In genomic region chr19:6765738-6766356, GRCh38 we compare ENCODE assay signal across 8 cellular contexts. TPM values are rescaled to one million over a fixed set of nuclear protein-coding genes. Genes with fewer than 3 reads are reported as not detected.
DNase-seq lines count a peak whose midpoint lies in the region; ATAC-seq and TF ChIP-seq lines count a peak whose summit lies in the region.

No MANE protein-coding gene starts in this region.

- CTCF ChIA-PET in activated CD8-positive, alpha-beta memory T cell treated with anti-CD3 and anti-CD28 coated beads, Interleukin-2, amount 10 ng/mL, durations not matched to agents 7 days and 5 days (lab: Charles Lee), result interaction anchor here (1.0 to 1.4 kb wide), 4 partner anchors 12 to 214 kb away, joined by 3 to 5 read pairs (median 4); no protein-coding TSS in a partner anchor

- no peak for ATAC-seq in activated CD8-positive, alpha-beta memory T cell treated with anti-CD3 and anti-CD28 coated beads, Interleukin-2, amount 10 ng/mL, durations not matched to agents 7 days and 5 days
- no peak for ATAC-seq in T-helper 17 cell
- ATAC-seq in HG03135 (IDR thresholded peaks at IDR 0.05; ENCODE audit: unreplicated experiment), result no peak

- peak overlapping the region; percentile 91 for H3K4me3 Mint-ChIP-seq in activated CD8-positive, alpha-beta memory T cell treated with anti-CD3 and anti-CD28 coated beads, Interleukin-2, amount 10 ng/mL, durations not matched to agents 7 days and 5 days
- H3K4me3 Mint-ChIP-seq in T-helper 17 cell (peak overlapping the region; percentile 98), immature natural killer cell (peak overlapping the region; percentile 88 to 98 (median 92)), type B pancreatic cell (peak overlapping the region; percentile 97)

- H3K4me1 Mint-ChIP-seq in activated CD8-positive, alpha-beta memory T cell treated with anti-CD3 and anti-CD28 coated beads, Interleukin-2, amount 10 ng/mL, durations not matched to agents 7 days and 5 days, result peaks cover 28% of the 10 kb centered on the region
- H3K4me1 Mint-ChIP-seq in T-helper 17 cell (peaks cover 34% of the 10 kb centered on the region), immature natural killer cell (peaks cover 28 to 34% of the 10 kb centered on the region in 2 donors), type B pancreatic cell (ENCODE audit: unreplicated experiment) (peaks cover 4% of the 10 kb centered on the region)

- H3K9me3 ChIP-seq in T-helper 17 cell (ENCODE audit: control insufficient read depth, low read length, poor library complexity, severe bottlenecking), result no peaks in the 10 kb centered on the region

- no peaks in the 10 kb centered on the region for H3K9me3 Mint-ChIP-seq in activated CD8-positive, alpha-beta memory T cell treated with anti-CD3 and anti-CD28 coated beads, Interleukin-2, amount 10 ng/mL, durations not matched to agents 7 days and 5 days (ENCODE audit: low read depth)
- no peaks in the 10 kb centered on the region for H3K9me3 Mint-ChIP-seq in immature natural killer cell
- H3K9me3 Mint-ChIP-seq in type B pancreatic cell, result no peaks in the 10 kb centered on the region

- DNase-seq in activated CD8-positive, alpha-beta memory T cell treated with anti-CD3 and anti-CD28 coated beads, Interleukin-2, amount 10 ng/mL, durations not matched to agents 7 days and 5 days, result peak; percentile 45
- DNase-seq in activated CD8-positive, alpha-beta memory T cell treated with anti-CD3 and anti-CD28 coated beads for 24 hours, result no peak
- DNase-seq in T-helper 17 cell (peak in 1 of 3 donors; percentile 27), immature natural killer cell (no peak), type B pancreatic cell (ENCODE audit: extremely low spot score, unreplicated experiment) (no peak), midbrain (lab: John Stamatoyannopoulos, UW) (no peak), NCI-H128 (lab: John Stamatoyannopoulos, UW; ENCODE audit: unreplicated experiment) (no peak)

- no peaks in the 10 kb centered on the region for H3K27me3 Mint-ChIP-seq in activated CD8-positive, alpha-beta memory T cell treated with anti-CD3 and anti-CD28 coated beads, Interleukin-2, amount 10 ng/mL, durations not matched to agents 7 days and 5 days
- H3K27me3 Mint-ChIP-seq in T-helper 17 cell (no peaks in the 10 kb centered on the region), immature natural killer cell (ENCODE audit: low read depth in 3 of 3) (peaks cover 3 to 13% (median 4%) of the 10 kb centered on the region in 3 donors), type B pancreatic cell (peaks cover 30% of the 10 kb centered on the region)

- peaks cover 8% of the 10 kb centered on the region for H3K36me3 Mint-ChIP-seq in activated CD8-positive, alpha-beta memory T cell treated with anti-CD3 and anti-CD28 coated beads, Interleukin-2, amount 10 ng/mL, durations not matched to agents 7 days and 5 days
- H3K36me3 Mint-ChIP-seq in T-helper 17 cell (ENCODE audit: low read depth) (no peaks in the 10 kb centered on the region), immature natural killer cell (no peaks in the 10 kb centered on the region), type B pancreatic cell (no peaks in the 10 kb centered on the region)

- no peak for TF ChIP-seq CTCF in type B pancreatic cell (conservative IDR thresholded peaks at IDR 0.05)

- peak overlapping the region; percentile 93 for H3K27ac Mint-ChIP-seq in activated CD8-positive, alpha-beta memory T cell treated with anti-CD3 and anti-CD28 coated beads, Interleukin-2, amount 10 ng/mL, durations not matched to agents 7 days and 5 days
- H3K27ac Mint-ChIP-seq in T-helper 17 cell, result peak overlapping the region; percentile 97
- H3K27ac Mint-ChIP-seq in immature natural killer cell, result peak overlapping the region; percentile 90 to 99 (median 98)
- peak overlapping the region; percentile 100 for H3K27ac Mint-ChIP-seq in type B pancreatic cell

RNA-seq across cellular contexts. Expression of gene SH2D3A, which starts 1.4 kb away (rescaled TPM):
- 10 to 100 TPM; 13.8 to 22.3 TPM for total RNA-seq in activated CD8-positive, alpha-beta memory T cell treated with anti-CD3 and anti-CD28 coated beads, Interleukin-2, amount 10 ng/mL, durations not matched to agents 7 days and 5 days
- total RNA-seq in T-helper 17 cell (10 to 100 TPM; 43.8 to 50.3 TPM), type B pancreatic cell (ENCODE audit: low replicate concordance) (17.4 and 47.5 TPM in 2 replicates)
- polyA plus RNA-seq in immature natural killer cell, result 10 to 100 TPM in 1 of 3 donors, 1 to 10 TPM in 2; 7.4 to 13.6 (median 7.7) TPM

RNA-seq across cellular contexts. Expression of gene VAV1, which starts 6.7 kb away (rescaled TPM):
- total RNA-seq in activated CD8-positive, alpha-beta memory T cell treated with anti-CD3 and anti-CD28 coated beads, Interleukin-2, amount 10 ng/mL, durations not matched to agents 7 days and 5 days, result 100 to 1,000 TPM in 1 of 2 experiments, 10 to 100 TPM in 1; 98.5 to 114 TPM
- total RNA-seq in T-helper 17 cell (10 to 100 TPM; 83.0 to 92.0 TPM), type B pancreatic cell (ENCODE audit: low replicate concordance) (not detected in 2 replicates)
- 10 to 100 TPM; 19.4 to 44.8 (median 22.8) TPM for polyA plus RNA-seq in immature natural killer cell

RNA-seq across cellular contexts. Expression of gene TRIP10, which starts 26.4 kb away (rescaled TPM):
- total RNA-seq in activated CD8-positive, alpha-beta memory T cell treated with anti-CD3 and anti-CD28 coated beads, Interleukin-2, amount 10 ng/mL, durations not matched to agents 7 days and 5 days, result 10 to 100 TPM; 13.7 to 22.2 TPM
- total RNA-seq in T-helper 17 cell (1 to 10 TPM in 1 of 2 donors, under 1 TPM in 1; 0.92 to 3.3 TPM), type B pancreatic cell (ENCODE audit: low replicate concordance) (35.1 and 42.3 TPM in 2 replicates)
- 1 to 10 TPM in 1 of 3 donors, under 1 TPM in 1, not detected in 1; 0.86 to 1.5 TPM for polyA plus RNA-seq in immature natural killer cell

RNA-seq across cellular contexts. Expression of gene GPR108, which starts 28.5 kb away (rescaled TPM):
- total RNA-seq in activated CD8-positive, alpha-beta memory T cell treated with anti-CD3 and anti-CD28 coated beads, Interleukin-2, amount 10 ng/mL, durations not matched to agents 7 days and 5 days, result 100 to 1,000 TPM in 1 of 2 experiments, 10 to 100 TPM in 1; 77.2 to 100 TPM
- total RNA-seq in T-helper 17 cell, result 10 to 100 TPM; 53.4 to 55.5 TPM
- polyA plus RNA-seq in immature natural killer cell, result 100 to 1,000 TPM; 127 to 178 (median 160) TPM
- 55.4 and 56.1 TPM in 2 replicates for total RNA-seq in type B pancreatic cell (ENCODE audit: low replicate concordance)

RNA-seq across cellular contexts. Expression of gene C3, which starts 45.4 kb away (rescaled TPM):
- total RNA-seq in activated CD8-positive, alpha-beta memory T cell treated with anti-CD3 and anti-CD28 coated beads, Interleukin-2, amount 10 ng/mL, durations not matched to agents 7 days and 5 days, result 1 to 10 TPM in 1 of 2 experiments, under 1 TPM in 1; 0.67 to 1.0 TPM
- total RNA-seq in T-helper 17 cell (under 1 TPM in 1 of 2 donors, not detected in 1; 0.35 TPM), type B pancreatic cell (ENCODE audit: low replicate concordance) (8.2 and 14.2 TPM in 2 replicates)
- polyA plus RNA-seq in immature natural killer cell, result under 1 TPM in 2 of 3 donors, not detected in 1; 0.09 to 0.78 TPM

Comparison
In these comparisons a context has a peak if more than half of its experiments do, and no peak if none do; other contexts are left out.
1. RNA of gene VAV1, which starts 6.7 kb away (total RNA-seq): 98.5 to 114 TPM in activated CD8-positive, alpha-beta memory T cell treated with anti-CD3 and anti-CD28 coated beads, Interleukin-2, amount 10 ng/mL, durations not matched to agents 7 days and 5 days and 83.0 to 92.0 TPM in T-helper 17 cell; not detected in type B pancreatic cell; every median in the first group is over 10 times any median in the second.
2. Peak in every context shown above with its lines, with median percentiles within 50 percentile points of each other: H3K27ac Mint-ChIP-seq and H3K4me3 Mint-ChIP-seq.